In the genomic region with DNA sequence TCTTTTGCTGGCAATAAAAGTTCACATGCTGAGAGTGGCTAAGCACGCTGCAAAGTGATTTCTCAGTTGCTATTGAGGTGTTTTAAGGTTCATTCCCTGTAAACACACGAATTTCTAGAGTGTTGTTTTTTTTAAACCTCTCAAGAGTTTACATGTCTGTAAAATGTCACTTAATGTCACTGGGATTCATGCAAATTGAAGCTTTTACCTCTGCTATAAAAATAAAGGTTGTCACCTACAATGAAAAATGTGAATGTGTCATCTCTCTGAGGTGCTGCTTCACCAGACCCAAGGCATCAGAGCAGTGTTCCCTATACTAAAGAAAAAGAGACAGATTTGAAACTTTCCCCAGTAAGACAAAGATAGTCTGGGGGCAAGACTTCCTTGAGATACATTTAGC, we compare ENCODE assay signal across 5 cellular contexts.
"Had no signal": no experiment of that assay in that cellular context is flagged by ENCODE, and none has a peak within 500 bp of the region (broad histone marks: within the 10 kb centered on the region; RNA-seq: fewer than 3 reads in every experiment).

No MANE protein-coding gene starts in this region.

- H3K4me3 ChIP-seq: K562 had no signal

- H3K27ac ChIP-seq: HL-60 had no signal

- DNase-seq: IMR-90, KBM-7, KG1 had no signal
